ENCODE assay signal across 21 cellular contexts in genomic region chr2:237217995-237218621, GRCh38.
DNase-seq lines count a peak whose midpoint lies in the region; ATAC-seq and TF ChIP-seq lines count a peak whose summit lies in the region.
"Had no signal": no experiment of that assay in that cellular context is flagged by ENCODE, and none has a peak within 500 bp of the region (broad histone marks: within the 10 kb centered on the region; RNA-seq: fewer than 3 reads in every experiment).

No MANE protein-coding gene starts in this region.

- H3K27me3 Mint-ChIP-seq in HFFc6 (ENCODE audit: insufficient read depth) = no peaks in the 10 kb centered on the region
- no peaks in the 10 kb centered on the region for H3K27me3 Mint-ChIP-seq in nephron (ENCODE audit: low read depth)

- H3K4me1 Mint-ChIP-seq in HFFc6 (ENCODE audit: low read depth) (peaks cover 56% of the 10 kb centered on the region), nephron (peaks cover 34% of the 10 kb centered on the region)
- H3K4me1 Mint-ChIP-seq: activated naive CD8-positive, alpha-beta T cell treated with anti-CD3 and anti-CD28 coated beads for 36 hours; CD4-positive, alpha-beta memory T cell; natural killer cell had no signal

- ATAC-seq in HG02763 (IDR thresholded peaks at IDR 0.05; ENCODE audit: unreplicated experiment) (no peak), GM21737 (IDR thresholded peaks at IDR 0.05; ENCODE audit: unreplicated experiment) (no peak)
- ATAC-seq: natural killer cell, psoas muscle had no signal

- no peak overlapping the region for H3K4me3 ChIP-seq in choroid plexus epithelial cell (ENCODE audit: low read depth, low read length)
- H3K4me3 ChIP-seq: esophagus muscularis mucosa, psoas muscle, spleen, testis had no signal

- TF ChIP-seq CTCF in HFFc6 (IDR thresholded peaks at IDR 0.05) = no peak
- no peak for TF ChIP-seq CTCF in choroid plexus epithelial cell (conservative IDR thresholded peaks at IDR 0.05; ENCODE audit: low read depth, low read length)
- no peak for TF ChIP-seq CTCF in nephron (IDR thresholded peaks at IDR 0.05; ENCODE audit: unreplicated experiment in 3 of 3)

- DNase-seq in A172 (ENCODE audit: low spot score) (peak; percentile 57), HFFc6 (no peak), choroid plexus epithelial cell (ENCODE audit: low read depth) (peak; percentile 81), AML-193 (lab: John Stamatoyannopoulos, UW) (no peak), NCI-H2171 (lab: John Stamatoyannopoulos, UW) (no peak)
- DNase-seq: ACHN; activated CD8-positive, alpha-beta memory T cell treated with anti-CD3 and anti-CD28 coated beads for 24 hours; activated naive CD8-positive, alpha-beta T cell treated with anti-CD3 and anti-CD28 coated beads for 36 hours; CD4-positive, alpha-beta memory T cell; Karpas-422; natural killer cell; NCI-H1092 treated with DMSO at 0.1 percent for 48 hours; NCI-H69; OCI-M1; psoas muscle; spleen; testis had no signal

- H3K36me3 Mint-ChIP-seq in HFFc6 (ENCODE audit: low read depth) = no peaks in the 10 kb centered on the region
- H3K36me3 Mint-ChIP-seq in nephron (ENCODE audit: low read depth) = no peaks in the 10 kb centered on the region
- H3K36me3 Mint-ChIP-seq: activated naive CD8-positive, alpha-beta T cell treated with anti-CD3 and anti-CD28 coated beads for 36 hours; CD4-positive, alpha-beta memory T cell; natural killer cell had no signal

- H3K9me3 Mint-ChIP-seq in HFFc6 (no peaks in the 10 kb centered on the region), nephron (no peaks in the 10 kb centered on the region)
- H3K9me3 Mint-ChIP-seq: activated naive CD8-positive, alpha-beta T cell treated with anti-CD3 and anti-CD28 coated beads for 36 hours; natural killer cell had no signal

- H3K4me3 Mint-ChIP-seq in HFFc6 = peak overlapping the region; percentile 22; the same call in 1 of the 2 replicates
- no peak overlapping the region for H3K4me3 Mint-ChIP-seq in nephron
- H3K4me3 Mint-ChIP-seq: activated naive CD8-positive, alpha-beta T cell treated with anti-CD3 and anti-CD28 coated beads for 36 hours; CD4-positive, alpha-beta memory T cell; natural killer cell had no signal

- H3K27ac Mint-ChIP-seq in HFFc6 (peak overlapping the region; percentile 86), nephron (peak overlapping the region; percentile 67 to 91 (median 78))
- H3K27ac Mint-ChIP-seq: activated naive CD8-positive, alpha-beta T cell treated with anti-CD3 and anti-CD28 coated beads for 36 hours; CD4-positive, alpha-beta memory T cell; natural killer cell had no signal

Comparison
In these comparisons a context has a peak if more than half of its experiments do, and no peak if none do; other contexts are left out.
1. DNase-seq: peak in A172 (single experiment) and choroid plexus epithelial cell (single experiment); none in HFFc6 (single experiment), AML-193 (0 of 2) and NCI-H2171 (single experiment).